Comparison of ENCODE assay signal across 26 cellular contexts in the genomic region with DNA sequence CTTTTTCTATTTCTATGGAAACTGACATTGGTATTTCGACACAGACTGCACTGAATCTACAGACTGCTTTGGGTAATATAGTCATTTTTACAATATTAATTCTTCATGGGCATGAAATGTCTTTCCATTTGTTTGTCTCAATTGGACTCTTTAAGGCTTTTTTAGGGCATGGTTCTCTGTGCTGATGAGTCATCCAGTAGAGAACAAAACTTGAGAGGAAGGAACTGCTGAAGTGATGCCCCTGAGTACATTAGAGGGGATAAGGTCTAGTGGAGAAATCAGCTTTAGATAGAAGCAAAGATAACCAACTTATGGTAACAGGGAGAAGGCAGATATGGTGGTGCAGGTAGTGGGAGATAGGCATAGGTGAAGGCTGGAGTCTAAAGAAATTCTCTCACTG. TPM values are rescaled to one million over a fixed set of nuclear protein-coding genes. Genes with fewer than 3 reads are reported as not detected.
"Had no signal": no experiment of that assay in that cellular context is flagged by ENCODE, and none has a peak within 500 bp of the region (broad histone marks: within the 10 kb centered on the region; RNA-seq: fewer than 3 reads in every experiment).

No MANE protein-coding gene starts in this region.

- DNase-seq: effector memory CD8-positive, alpha-beta T cell; esophagus squamous epithelium; foreskin keratinocyte; immature natural killer cell; kidney; left cardiac atrium; left ventricle myocardium inferior; lower lobe of right lung; mesenchymal stem cell; midbrain; nucleus accumbens; ovary; sigmoid colon; stimulated activated CD4-positive, alpha-beta T cell treated with anti-CD3 and anti-CD28 coated beads, Interleukin-2, amount 100 ng/mL, for 24 hours; stimulated activated CD4-positive, alpha-beta T cell treated with anti-CD3 and anti-CD28 coated beads, Interleukin-4, amount 100 ng/mL, for 4 hours; stimulated activated naive CD4-positive, alpha-beta T cell; stomach; substantia nigra; transverse colon had no signal

- H3K27me3 Mint-ChIP-seq: effector memory CD8-positive, alpha-beta T cell; natural killer cell treated with Interleukin-12 subunit alpha and Interleukin-12 subunit beta and Interleukin-15 and Interleukin-18, amount 100 ng/mL, for 72 hours had no signal

- FAIRE-seq: kidney had no signal

- ATAC-seq: effector memory CD8-positive, alpha-beta T cell; foreskin keratinocyte; left cardiac atrium; lower lobe of right lung; natural killer cell treated with Interleukin-12 subunit alpha and Interleukin-12 subunit beta and Interleukin-15 and Interleukin-18, amount 100 ng/mL, for 72 hours had no signal

- H3K4me1 Mint-ChIP-seq: neural progenitor cell had no signal

- H3K4me3 Mint-ChIP-seq: effector memory CD8-positive, alpha-beta T cell; immature natural killer cell; natural killer cell treated with Interleukin-12 subunit alpha and Interleukin-12 subunit beta and Interleukin-15 and Interleukin-18, amount 100 ng/mL, for 72 hours; neural progenitor cell had no signal

- H3K27ac Mint-ChIP-seq: neural progenitor cell had no signal

- H3K9me3 Mint-ChIP-seq: effector memory CD8-positive, alpha-beta T cell; immature natural killer cell; natural killer cell treated with Interleukin-12 subunit alpha and Interleukin-12 subunit beta and Interleukin-15 and Interleukin-18, amount 100 ng/mL, for 72 hours; neural progenitor cell had no signal

RNA-seq across cellular contexts. Expression of gene LDHAL6A, which starts 46.0 kb away (rescaled TPM):
- total RNA-seq: epithelial cell of proximal tubule; esophagus squamous epithelium; foreskin keratinocyte; kidney; left cardiac atrium; left ventricle myocardium inferior; lower lobe of right lung; natural killer cell treated with Interleukin-12 subunit alpha and Interleukin-12 subunit beta and Interleukin-15 and Interleukin-18, amount 100 ng/mL, for 72 hours; posterior vena cava; right atrium auricular region; sigmoid colon; stomach; thoracic aorta; transverse colon; ureter had no signal
